21 cellular contexts compared by ENCODE assay signal in genomic region chr7:121331048-121331447, GRCh38. TPM values are rescaled to one million over a fixed set of nuclear protein-coding genes. Genes with fewer than 3 reads are reported as not detected.
"Had no signal": no experiment of that assay in that cellular context is flagged by ENCODE, and none has a peak within 500 bp of the region (broad histone marks: within the 10 kb centered on the region; RNA-seq: fewer than 3 reads in every experiment).

No MANE protein-coding gene starts in this region.

- ATAC-seq: activated CD4-positive, CD25-positive, alpha-beta regulatory T cell treated with anti-CD3 and anti-CD28 coated beads, Interleukin-2, amount 50 U/mL, for 24 hours; gastrocnemius medialis; left ventricle myocardium superior; naive thymus-derived CD4-positive, alpha-beta T cell; sciatic nerve had no signal

- H3K9me3 Mint-ChIP-seq: activated CD4-positive, alpha-beta T cell treated with anti-CD3 and anti-CD28 coated beads, Interleukin-2, amount 10 ng/mL, durations not matched to agents 7 days and 5 days; activated naive CD4-positive, alpha-beta T cell treated with anti-CD3 and anti-CD28 coated beads, Interleukin-2, amount 50 U/mL, for 24 hours; naive thymus-derived CD4-positive, alpha-beta T cell; stimulated activated naive B cell treated with anti-CD40 and anti-IgM and Interleukin-4, amounts not matched to agents 10 μg/mL and 1 μg/mL and 100 μg/mL, for 72 hours had no signal

- H3K27ac Mint-ChIP-seq: activated CD4-positive, alpha-beta T cell treated with anti-CD3 and anti-CD28 coated beads, Interleukin-2, amount 10 ng/mL, durations not matched to agents 7 days and 5 days; activated naive CD4-positive, alpha-beta T cell treated with anti-CD3 and anti-CD28 coated beads, Interleukin-2, amount 50 U/mL, for 24 hours; naive thymus-derived CD4-positive, alpha-beta T cell had no signal

- H3K36me3 ChIP-seq: adrenal gland, gastrocnemius medialis, heart left ventricle, spleen, thyroid gland had no signal

- DNase-seq: activated CD4-positive, alpha-beta T cell treated with anti-CD3 and anti-CD28 coated beads, Interleukin-2, amount 10 ng/mL, durations not matched to agents 7 days and 5 days; activated gamma-delta T cell; adrenal gland; cerebellar nuclear complex; cortex of kidney; gastrocnemius medialis; heart left ventricle; left ventricle myocardium superior; mesenchymal stem cell; naive thymus-derived CD4-positive, alpha-beta T cell; stimulated activated CD4-positive, alpha-beta T cell treated with anti-CD3 and anti-CD28 coated beads, Interleukin-4, amount 100 ng/mL, for 4 hours; stimulated activated naive B cell treated with anti-CD40 and anti-IgM and Interleukin-4, amounts not matched to agents 10 μg/mL and 1 μg/mL and 100 μg/mL, for 72 hours; thyroid gland had no signal

- H3K4me3 ChIP-seq: mucosa of descending colon, thyroid gland had no signal

- H3K27ac ChIP-seq: adrenal gland, gastrocnemius medialis, heart left ventricle, thyroid gland had no signal

- H3K9me3 ChIP-seq: adrenal gland, gastrocnemius medialis, heart left ventricle, mucosa of descending colon, spleen, thyroid gland had no signal

- H3K36me3 Mint-ChIP-seq: activated naive CD4-positive, alpha-beta T cell treated with anti-CD3 and anti-CD28 coated beads, Interleukin-2, amount 50 U/mL, for 24 hours had no signal

RNA-seq across cellular contexts. Expression of gene WNT16, which starts 2.2 kb away (rescaled TPM):
- total RNA-seq: activated CD4-positive, alpha-beta T cell treated with anti-CD3 and anti-CD28 coated beads, Interleukin-2, amount 10 ng/mL, durations not matched to agents 7 days and 5 days; bronchial epithelial cell; left ventricle myocardium superior; naive thymus-derived CD4-positive, alpha-beta T cell; sciatic nerve; T-helper 2 cell treated with Interferon-gamma antibody and Interleukin-4, amounts not matched to agents 100 ng/mL and 5 ng/mL, for 36 hours; thyroid gland had no signal
- polyA plus RNA-seq: heart left ventricle; naive thymus-derived CD4-positive, alpha-beta T cell; urinary bladder had no signal
